In genomic region chr10:63364918-63365317, GRCh38 we compare ENCODE assay signal across 21 cellular contexts.
"Had no signal": no experiment of that assay in that cellular context is flagged by ENCODE, and none has a peak within 500 bp of the region (broad histone marks: within the 10 kb centered on the region; RNA-seq: fewer than 3 reads in every experiment).

No MANE protein-coding gene starts in this region.

- FAIRE-seq: bronchial epithelial cell had no signal

- DNase-seq: activated CD4-positive, alpha-beta T cell treated with anti-CD3 and anti-CD28 coated beads for 1 hour; activated CD4-positive, alpha-beta T cell treated with anti-CD3 and anti-CD28 coated beads, Interleukin-2, amount 10 ng/mL, durations not matched to agents 24 days and 14 days; activated CD4-positive, alpha-beta T cell treated with anti-CD3 and anti-CD28 coated beads, Interleukin-2, amount 50 U/mL, for 48 hours; activated CD8-positive, alpha-beta memory T cell treated with anti-CD3 and anti-CD28 coated beads, Interleukin-2, amount 10 ng/mL, durations not matched to agents 7 days and 5 days; activated effector memory CD4-positive, alpha-beta T cell treated with Interleukin-2 at 50 U/mL for 16 hours; activated naive CD4-positive, alpha-beta T cell; activated T-cell treated with anti-CD3 and anti-CD28 coated beads, Interleukin-2, amount 50 U/mL, for 24 hours; aorta; central memory CD4-positive, alpha-beta T cell; NCI-H1048; NCI-H1417; NCI-H1694; NCI-H2029 treated with DMSO at 0.1 percent for 48 hours; NCI-H345; NCI-H510A; NCI-H526 treated with DMSO at 0.1 percent for 48 hours; NCI-H82; SIG-M5; T-helper 17 cell; T-helper 9 cell had no signal

- ATAC-seq: activated CD8-positive, alpha-beta memory T cell treated with anti-CD3 and anti-CD28 coated beads, Interleukin-2, amount 10 ng/mL, durations not matched to agents 7 days and 5 days; T-helper 17 cell had no signal
